In the genomic region with DNA sequence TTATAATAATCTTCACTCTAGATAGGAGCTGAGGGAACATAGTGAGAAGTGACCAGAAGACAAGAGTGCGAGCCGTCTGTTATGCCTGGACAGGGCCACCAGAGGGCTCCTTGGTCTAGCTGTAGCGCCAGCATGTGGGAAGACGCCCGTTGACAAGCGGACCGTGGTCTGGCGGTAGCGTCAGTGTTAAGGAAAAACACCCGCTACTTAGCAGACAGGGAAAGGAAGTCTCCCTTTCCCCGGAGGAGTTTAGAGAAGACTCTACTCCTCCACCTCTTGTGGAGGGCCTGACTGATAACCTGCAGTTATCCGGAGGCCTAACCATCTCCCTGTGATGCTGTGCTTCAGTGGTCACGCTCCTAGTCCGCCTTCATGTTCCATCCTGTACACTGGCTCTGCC, we compare ENCODE assay signal across 8 cellular contexts.
DNase-seq lines count a peak whose midpoint lies in the region; ATAC-seq and TF ChIP-seq lines count a peak whose summit lies in the region.
"Not testable (repeated sequence)": the region's sequence is repeated elsewhere in the genome, so short reads cannot be mapped to it uniquely, and the experiment has no call there.

No MANE protein-coding gene starts in this region.

- H3K4me1 Mint-ChIP-seq in CD4-positive, CD25-positive, alpha-beta regulatory T cell, result not testable (repeated sequence)

- not testable (repeated sequence) for H3K9me3 Mint-ChIP-seq in CD4-positive, CD25-positive, alpha-beta regulatory T cell

- peak overlapping the region in 1 of 4 donors; percentile 10 for H3K4me3 Mint-ChIP-seq in CD4-positive, CD25-positive, alpha-beta regulatory T cell

- peak overlapping the region; percentile 26 for H3K4me3 ChIP-seq in CD4-positive, CD25-positive, alpha-beta regulatory T cell (ENCODE audit: low read depth, low read length)
- peak overlapping the region in 1 of 2 donors; percentile 35 for H3K4me3 ChIP-seq in foreskin fibroblast (ENCODE audit: low read depth in 1 of 2, low read length in 2 of 2)

- H3K27ac Mint-ChIP-seq in CD4-positive, CD25-positive, alpha-beta regulatory T cell, result not testable (repeated sequence)

- H3K27me3 Mint-ChIP-seq in CD4-positive, CD25-positive, alpha-beta regulatory T cell, result not testable (repeated sequence)

- not testable (repeated sequence) for H3K36me3 ChIP-seq in CD4-positive, CD25-positive, alpha-beta regulatory T cell (ENCODE audit: control insufficient read depth, insufficient read depth, low read length)

- H3K4me1 ChIP-seq in CD4-positive, CD25-positive, alpha-beta regulatory T cell (ENCODE audit: control insufficient read depth, insufficient read depth, low read length, poor library complexity, severe bottlenecking), result not testable (repeated sequence)

- DNase-seq in CD4-positive, CD25-positive, alpha-beta regulatory T cell, result peak; percentile 27 to 47 (median 34)
- peak; percentile 63 for DNase-seq in H4 (ENCODE audit: low spot score)
- DNase-seq in NCI-H2081 (lab: John Stamatoyannopoulos, UW), result peak; percentile 0 to 40
- peak; percentile 5 for DNase-seq in T follicular helper cell (ENCODE audit: low read depth)
- DNase-seq in activated naive CD4-positive, alpha-beta T cell treated with anti-CD3 and anti-CD28 coated beads, Interleukin-2, amount 50 U/mL, for 16 hours, result peak; percentile 44
- DNase-seq in foreskin fibroblast, result peak; percentile 56 to 83
- DNase-seq in myocyte (ENCODE audit: low read depth), result peak; percentile 80
- DNase-seq in stimulated activated CD4-positive, alpha-beta T cell treated with anti-CD3 and anti-CD28 coated beads, TNF-alpha, amount 100 ng/mL, for 4 hours (ENCODE audit: low read depth in 3 of 3), result peak in 2 of 3 experiments; percentile 15

- H3K9me3 ChIP-seq in CD4-positive, CD25-positive, alpha-beta regulatory T cell (ENCODE audit: control insufficient read depth in 2 of 2, low read length in 2 of 2), result not testable (repeated sequence)

- not testable (repeated sequence) for ATAC-seq in CD4-positive, CD25-positive, alpha-beta regulatory T cell (ENCODE audit: low read depth in 2 of 2)

- TF ChIP-seq CTCF in foreskin fibroblast (IDR thresholded peaks at IDR 0.05; ENCODE audit: low read depth, low read length), result peak; percentile 91

- H3K27me3 ChIP-seq in CD4-positive, CD25-positive, alpha-beta regulatory T cell (ENCODE audit: control insufficient read depth, insufficient read depth, low read length), result not testable (repeated sequence)

- not testable (repeated sequence) for H3K27ac ChIP-seq in CD4-positive, CD25-positive, alpha-beta regulatory T cell (ENCODE audit: insufficient read depth, low read length, poor library complexity, severe bottlenecking)

- not testable (repeated sequence) for H3K36me3 Mint-ChIP-seq in CD4-positive, CD25-positive, alpha-beta regulatory T cell

Comparison
In these comparisons a context has a peak if more than half of its experiments do, and no peak if none do; other contexts are left out.
1. DNase-seq: peak in every context shown above with its lines; median percentile 80 in myocyte; 70 in foreskin fibroblast; 63 in H4; 44 in activated naive CD4-positive, alpha-beta T cell treated with anti-CD3 and anti-CD28 coated beads, Interleukin-2, amount 50 U/mL, for 16 hours; 34 in CD4-positive, CD25-positive, alpha-beta regulatory T cell; 20 in NCI-H2081; 15 in stimulated activated CD4-positive, alpha-beta T cell treated with anti-CD3 and anti-CD28 coated beads, TNF-alpha, amount 100 ng/mL, for 4 hours; 5 in T follicular helper cell.